8 cellular contexts compared by ENCODE assay signal in the genomic region with DNA sequence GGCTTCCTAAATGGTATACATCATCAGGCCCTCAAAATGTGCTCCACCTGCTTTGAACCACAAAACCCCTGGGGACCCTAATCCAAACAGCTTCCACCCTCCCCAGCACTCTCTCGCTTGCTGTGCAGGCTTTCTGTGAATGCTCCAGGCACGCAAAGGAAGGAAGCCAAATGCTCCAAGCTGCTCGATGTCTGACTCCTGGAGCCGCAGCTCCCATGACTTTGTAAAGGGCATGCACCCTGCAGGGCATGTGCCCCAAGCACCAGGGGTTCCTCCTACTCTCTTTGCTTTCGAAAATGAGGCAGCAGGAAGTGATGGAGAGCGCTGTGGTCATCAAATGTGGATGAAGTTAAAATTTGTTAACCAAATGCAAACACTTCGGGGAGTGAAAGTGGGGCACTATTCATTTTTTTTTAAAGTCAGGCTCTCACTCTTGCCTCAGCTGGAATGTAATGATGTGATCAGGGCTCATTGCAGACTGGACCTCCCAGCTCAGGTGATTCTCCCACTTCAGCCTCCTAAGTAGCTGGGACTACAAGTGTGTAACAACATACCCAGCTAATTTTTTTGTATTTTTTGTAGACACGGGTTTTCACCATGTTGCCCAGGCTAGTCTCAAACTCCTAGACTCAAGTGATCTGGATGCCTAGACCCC.
DNase-seq lines count a peak whose midpoint lies in the region; ATAC-seq lines count a peak whose summit lies in the region.
"Not testable (repeated sequence)": the region's sequence is repeated elsewhere in the genome, so short reads cannot be mapped to it uniquely, and the experiment has no call there.

No MANE protein-coding gene starts in this region.

- 17 to 20% methylated on average over 8 of the region's 8 CpGs for WGBS in GM23248 (ENCODE audit: low coverage in 1 of 2, low lambda C conversion rate in 2 of 2, missing lambda C conversion rate in 2 of 2), 2 experiments
- WGBS in mesendoderm (ENCODE audit: extremely low coverage, insufficient coverage, low lambda C conversion rate): no CpG with 5 or more reads among the region's 8 CpGs

- H3K4me1 Mint-ChIP-seq in T-helper 2 cell treated with Interferon-gamma antibody and Interleukin-4, amounts not matched to agents 5 μg/mL and 100 μg/mL, for 36 hours (ENCODE audit: low read depth): not testable (repeated sequence)

- peak; percentile 92 for ATAC-seq in GM18868 (IDR thresholded peaks at IDR 0.05; ENCODE audit: unreplicated experiment)
- peak; percentile 95 for ATAC-seq in HG03196 (IDR thresholded peaks at IDR 0.05; ENCODE audit: unreplicated experiment)

- peak overlapping the region; percentile 32 for H3K4me3 Mint-ChIP-seq in T-helper 2 cell treated with Interferon-gamma antibody and Interleukin-4, amounts not matched to agents 5 μg/mL and 100 μg/mL, for 36 hours

- not testable (repeated sequence) for H4K5ac ChIP-seq in mesendoderm (ENCODE audit: low read length)

- not testable (repeated sequence) for H2BK15ac ChIP-seq in mesendoderm (replicated peaks; ENCODE audit: low read depth)

- H2BK5ac ChIP-seq in mesendoderm (ENCODE audit: low read length): not testable (repeated sequence)

- not testable (repeated sequence) for H2BK120ac ChIP-seq in mesendoderm (ENCODE audit: low read depth, low read length)

- not testable (repeated sequence) for H3K79me1 ChIP-seq in mesendoderm (ENCODE audit: low read length)

- H3K9me2 ChIP-seq in GM23248 (ENCODE audit: insufficient read depth): not testable (repeated sequence)

- H3K27me3 Mint-ChIP-seq in T-helper 2 cell treated with Interferon-gamma antibody and Interleukin-4, amounts not matched to agents 5 μg/mL and 100 μg/mL, for 36 hours (ENCODE audit: low read depth): not testable (repeated sequence)

- not testable (repeated sequence) for H3K36me3 ChIP-seq in GM23248 (ENCODE audit: low read depth); mesendoderm (ENCODE audit: control insufficient read depth, insufficient read depth, low read length)

- not testable (repeated sequence) for H3K18ac ChIP-seq in mesendoderm (ENCODE audit: low read length)

- peak overlapping the region; percentile 58 for H2AFZ ChIP-seq in GM23248

- H3K79me2 ChIP-seq in GM23248 (ENCODE audit: insufficient read depth); mesendoderm (ENCODE audit: control insufficient read depth, insufficient read depth, low read length): not testable (repeated sequence)

- H3K9ac ChIP-seq in GM23248; mesendoderm (ENCODE audit: low read length): not testable (repeated sequence)

- H3K27ac Mint-ChIP-seq in T-helper 2 cell treated with Interferon-gamma antibody and Interleukin-4, amounts not matched to agents 5 μg/mL and 100 μg/mL, for 36 hours: not testable (repeated sequence)

- peak; percentile 19 for DNase-seq in COR-L47 (lab: John Stamatoyannopoulos, UW)
- peak; percentile 52 for DNase-seq in GM23248
- peak; percentile 27 for DNase-seq in NCI-H1694 (lab: John Stamatoyannopoulos, UW)
- DNase-seq in T-helper 2 cell treated with Interferon-gamma antibody and Interleukin-4, amounts not matched to agents 5 μg/mL and 100 μg/mL, for 36 hours (ENCODE audit: low spot score): not testable (repeated sequence)
- peak; percentile 34 for DNase-seq in dermis blood vessel endothelial cell
- peak; percentile 23 for DNase-seq in mesendoderm

- H3K4ac ChIP-seq in mesendoderm (ENCODE audit: low read depth, low read length): not testable (repeated sequence)

- not testable (repeated sequence) for H3K4me1 ChIP-seq in GM23248 (ENCODE audit: insufficient read depth); mesendoderm (ENCODE audit: control insufficient read depth, low read depth, low read length)

- H3K27me3 ChIP-seq in GM23248 (replicated peaks; ENCODE audit: insufficient read depth); mesendoderm (ENCODE audit: insufficient read depth, low read length, poor library complexity): not testable (repeated sequence)

- in situ Hi-C loops in GM23248 (cut with MboI): not testable (repeated sequence)

- H4K8ac ChIP-seq in mesendoderm (ENCODE audit: low read depth, low read length): not testable (repeated sequence)

- not testable (repeated sequence) for H3K56ac ChIP-seq in mesendoderm (ENCODE audit: low read length)

- not testable (repeated sequence) for H4K20me1 ChIP-seq in GM23248 (ENCODE audit: insufficient read depth)

- peak overlapping the region; percentile 57 for H3K4me2 ChIP-seq in GM23248 (ENCODE audit: unreplicated experiment)
- H3K4me2 ChIP-seq in mesendoderm (ENCODE audit: low read length): not testable (repeated sequence)

- not testable (repeated sequence) for H3K9me3 ChIP-seq in GM23248 (ENCODE audit: low read depth)

- H2AK5ac ChIP-seq in mesendoderm (ENCODE audit: low read length): not testable (repeated sequence)

- H3K4me3 ChIP-seq in GM23248; mesendoderm (ENCODE audit: low read length): not testable (repeated sequence)

- not testable (repeated sequence) for H3F3A ChIP-seq in GM23248 (ENCODE audit: insufficient read depth)

- not testable (repeated sequence) for H3K27ac ChIP-seq in GM23248; mesendoderm (ENCODE audit: low read depth, low read length)

- H3K23ac ChIP-seq in mesendoderm (ENCODE audit: low read length): not testable (repeated sequence)

- not testable (repeated sequence) for H3K36me3 Mint-ChIP-seq in T-helper 2 cell treated with Interferon-gamma antibody and Interleukin-4, amounts not matched to agents 5 μg/mL and 100 μg/mL, for 36 hours (ENCODE audit: low read depth)

- H3K9me3 Mint-ChIP-seq in T-helper 2 cell treated with Interferon-gamma antibody and Interleukin-4, amounts not matched to agents 5 μg/mL and 100 μg/mL, for 36 hours: not testable (repeated sequence)
